8 cellular contexts compared by ENCODE assay signal in the genomic region with DNA sequence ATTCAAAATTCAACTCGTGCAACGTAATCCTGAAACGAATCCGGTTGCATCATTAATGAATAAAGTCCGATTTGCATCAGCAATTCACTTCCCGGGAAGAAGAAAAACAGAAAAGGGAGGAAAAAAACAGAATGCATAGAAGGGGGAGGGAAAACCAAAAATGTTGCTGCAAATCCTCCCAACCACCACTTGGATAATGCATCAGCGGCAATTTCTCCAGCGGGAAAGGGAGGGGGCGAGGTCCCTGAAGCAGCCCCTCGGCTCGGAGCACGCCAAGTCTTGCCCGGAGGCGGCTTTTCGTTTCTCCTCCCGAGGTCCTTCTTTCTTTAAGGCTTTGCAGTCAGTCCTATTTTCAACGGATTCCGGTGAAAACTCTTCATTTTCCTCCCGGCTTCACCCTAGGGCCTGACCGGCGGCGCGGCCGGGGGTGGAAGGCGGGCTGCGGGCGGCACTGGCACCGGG. TPM values are rescaled to one million over a fixed set of nuclear protein-coding genes. Genes with fewer than 3 reads are reported as not detected.
A peak's percentile ranks its signal among the peaks of the same experiment; 100 is the strongest.
DNase-seq lines count a peak whose midpoint lies in the region; ATAC-seq and TF ChIP-seq lines count a peak whose summit lies in the region.

No MANE protein-coding gene starts in this region.

- no peaks in the 10 kb centered on the region for H3K9me3 ChIP-seq in right cardiac atrium (ENCODE audit: control insufficient read depth, low read length)

- DNase-seq in AG09309 (ENCODE audit: low read depth) (no peak), GM19238 (ENCODE audit: insufficient read length, low spot score) (peak; percentile 10), NCI-H446 (lab: John Stamatoyannopoulos, UW) (peak; percentile 29 to 66), anterior cingulate cortex (lab: John Stamatoyannopoulos, UW) (peak in 50 of 58 donors; percentile 14 to 80 (median 58)), right cardiac atrium (peak in 2 of 3 donors; percentile 31 to 76), pons (ENCODE audit: low spot score) (peak; percentile 66)

- H3K4me1 ChIP-seq in right cardiac atrium (ENCODE audit: control insufficient read depth, insufficient read depth, low read length), result peaks cover 2% of the 10 kb centered on the region

- intact Hi-C loops in right cardiac atrium (cut with DNase I), result loop anchor here in 1 of 4 donors (10.0 kb wide), 1 partner anchor 117 kb away; no protein-coding TSS in a partner anchor

- 1% methylated on average over 28 of the region's 28 CpGs for WGBS in right cardiac atrium

- H3K4me3 ChIP-seq in AG09309 (ENCODE audit: control insufficient read depth, low read depth, low read length) (peak overlapping the region; percentile 85), right cardiac atrium (ENCODE audit: low read length) (peak overlapping the region; percentile 88)

- no peaks in the 10 kb centered on the region for H3K27me3 ChIP-seq in right cardiac atrium (ENCODE audit: control insufficient read depth, insufficient read depth)

- peak in 1 of 2 donors; percentile 5 for ATAC-seq in right cardiac atrium
- ATAC-seq in GM21390 (IDR thresholded peaks at IDR 0.05; ENCODE audit: unreplicated experiment), result no peak
- ATAC-seq in GM21529 (IDR thresholded peaks at IDR 0.05; ENCODE audit: unreplicated experiment), result no peak

- peak; percentile 28 for TF ChIP-seq CTCF in AG09309 (IDR thresholded peaks at IDR 0.05; ENCODE audit: control insufficient read depth, insufficient read depth, low read depth, low read length, missing control alignments)

- peak overlapping the region; percentile 98 for H3K27ac ChIP-seq in right cardiac atrium (ENCODE audit: low read length)

RNA-seq across cellular contexts. Expression of a gene that starts 0.7 kb away (rescaled TPM):
- 10 to 100 TPM; 34.6 to 38.0 (median 36.8) TPM for total RNA-seq in right cardiac atrium
- 12.9 TPM for polyA plus RNA-seq in right cardiac atrium
